Comparison of ENCODE assay signal across 22 cellular contexts in the genomic region with DNA sequence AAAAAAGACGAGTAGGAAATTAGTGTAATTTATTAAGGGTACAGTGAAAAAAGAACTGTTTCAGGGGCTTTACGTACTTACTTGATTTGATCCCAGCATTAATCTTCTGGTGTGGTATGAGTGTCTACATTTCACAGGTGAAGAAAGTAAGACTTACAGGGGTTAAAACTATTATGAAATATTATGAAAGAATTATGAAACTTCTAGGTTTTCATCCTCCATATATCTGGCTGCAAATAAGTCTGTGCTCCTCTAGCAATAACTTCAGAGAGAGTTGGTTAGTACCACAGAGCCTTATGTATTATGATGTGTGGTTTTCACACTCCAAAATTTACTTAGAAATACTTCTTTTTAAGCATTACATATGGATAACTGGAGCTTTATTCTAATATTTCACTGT.
"Had no signal": no experiment of that assay in that cellular context is flagged by ENCODE, and none has a peak within 500 bp of the region (broad histone marks: within the 10 kb centered on the region; RNA-seq: fewer than 3 reads in every experiment).

No MANE protein-coding gene starts in this region.

- DNase-seq: activated CD8-positive, alpha-beta memory T cell treated with anti-CD3 and anti-CD28 coated beads, Interleukin-2, amount 50 U/mL, for 48 hours; activated effector memory CD4-positive, alpha-beta T cell treated with anti-CD3 and anti-CD28 coated beads, Interleukin-2, amount 50 U/mL, for 16 hours; activated naive CD4-positive, alpha-beta T cell treated with anti-CD3 and anti-CD28 coated beads, Interleukin-2, amount 50 U/mL, for 16 hours; activated T-cell treated with anti-CD3 and anti-CD28 coated beads, Interleukin-2, amount 50 U/mL, for 72 hours; effector memory CD4-positive, alpha-beta T cell; foreskin keratinocyte; left ventricle myocardium inferior; nucleus accumbens; posterior cingulate gyrus; SK-N-SH; small intestine; stimulated activated CD4-positive, alpha-beta T cell treated with anti-CD3 and anti-CD28 coated beads, Interleukin-2, amount 100 ng/mL, for 24 hours; thyroid gland; upper lobe of right lung; WERI-Rb-1 had no signal

- H3K27ac Mint-ChIP-seq: activated T-cell treated with anti-CD3 and anti-CD28 coated beads, Interleukin-2, amount 50 U/mL, for 72 hours; nephron; stimulated activated effector memory CD8-positive, alpha-beta T cell treated with anti-CD3 and anti-CD28 coated beads, Interleukin-12 subunit alpha, Interleukin-12 subunit beta, amount 100 ng/mL, for 72 hours; T-helper 2 cell treated with Interferon-gamma antibody and Interleukin-4, amounts not matched to agents 5 μg/mL and 100 μg/mL, for 36 hours had no signal

- H2AFZ ChIP-seq: hepatocyte had no signal

- H3K9me3 Mint-ChIP-seq: activated T-cell treated with anti-CD3 and anti-CD28 coated beads, Interleukin-2, amount 50 U/mL, for 72 hours; central memory CD8-positive, alpha-beta T cell; nephron; stimulated activated effector memory CD8-positive, alpha-beta T cell treated with anti-CD3 and anti-CD28 coated beads, Interleukin-12 subunit alpha, Interleukin-12 subunit beta, amount 100 ng/mL, for 72 hours; T-helper 2 cell treated with Interferon-gamma antibody and Interleukin-4, amounts not matched to agents 5 μg/mL and 100 μg/mL, for 36 hours had no signal

- H3K36me3 ChIP-seq: ascending aorta, left ventricle myocardium inferior, thyroid gland, upper lobe of right lung had no signal

- H3K9me3 ChIP-seq: ascending aorta, left ventricle myocardium inferior, SK-N-SH, thyroid gland, upper lobe of right lung had no signal

- ATAC-seq: activated T-cell treated with anti-CD3 and anti-CD28 coated beads, Interleukin-2, amount 50 U/mL, for 72 hours; foreskin keratinocyte; sciatic nerve; stimulated activated effector memory CD8-positive, alpha-beta T cell treated with anti-CD3 and anti-CD28 coated beads, Interleukin-12 subunit alpha, Interleukin-12 subunit beta, amount 100 ng/mL, for 72 hours; upper lobe of right lung had no signal

- H3K4me2 ChIP-seq: hepatocyte, SK-N-SH had no signal

- H3K4me3 ChIP-seq: ascending aorta, hepatocyte, left ventricle myocardium inferior, thyroid gland, upper lobe of right lung had no signal

- H3K27ac ChIP-seq: ascending aorta, foreskin keratinocyte, hepatocyte, left ventricle myocardium inferior, thyroid gland, upper lobe of right lung, WERI-Rb-1 had no signal

- H3K9ac ChIP-seq: SK-N-SH had no signal

- H3K27me3 Mint-ChIP-seq: central memory CD8-positive, alpha-beta T cell had no signal

- H3K36me3 Mint-ChIP-seq: stimulated activated effector memory CD8-positive, alpha-beta T cell treated with anti-CD3 and anti-CD28 coated beads, Interleukin-12 subunit alpha, Interleukin-12 subunit beta, amount 100 ng/mL, for 72 hours had no signal

- H3K27me3 ChIP-seq: ascending aorta, foreskin keratinocyte, hepatocyte, thyroid gland, upper lobe of right lung had no signal

- H3K4me3 Mint-ChIP-seq: activated T-cell treated with anti-CD3 and anti-CD28 coated beads, Interleukin-2, amount 50 U/mL, for 72 hours; central memory CD8-positive, alpha-beta T cell; nephron; stimulated activated effector memory CD8-positive, alpha-beta T cell treated with anti-CD3 and anti-CD28 coated beads, Interleukin-12 subunit alpha, Interleukin-12 subunit beta, amount 100 ng/mL, for 72 hours; T-helper 2 cell treated with Interferon-gamma antibody and Interleukin-4, amounts not matched to agents 5 μg/mL and 100 μg/mL, for 36 hours had no signal
